Comparison of ENCODE assay signal across 8 cellular contexts in the genomic region with DNA sequence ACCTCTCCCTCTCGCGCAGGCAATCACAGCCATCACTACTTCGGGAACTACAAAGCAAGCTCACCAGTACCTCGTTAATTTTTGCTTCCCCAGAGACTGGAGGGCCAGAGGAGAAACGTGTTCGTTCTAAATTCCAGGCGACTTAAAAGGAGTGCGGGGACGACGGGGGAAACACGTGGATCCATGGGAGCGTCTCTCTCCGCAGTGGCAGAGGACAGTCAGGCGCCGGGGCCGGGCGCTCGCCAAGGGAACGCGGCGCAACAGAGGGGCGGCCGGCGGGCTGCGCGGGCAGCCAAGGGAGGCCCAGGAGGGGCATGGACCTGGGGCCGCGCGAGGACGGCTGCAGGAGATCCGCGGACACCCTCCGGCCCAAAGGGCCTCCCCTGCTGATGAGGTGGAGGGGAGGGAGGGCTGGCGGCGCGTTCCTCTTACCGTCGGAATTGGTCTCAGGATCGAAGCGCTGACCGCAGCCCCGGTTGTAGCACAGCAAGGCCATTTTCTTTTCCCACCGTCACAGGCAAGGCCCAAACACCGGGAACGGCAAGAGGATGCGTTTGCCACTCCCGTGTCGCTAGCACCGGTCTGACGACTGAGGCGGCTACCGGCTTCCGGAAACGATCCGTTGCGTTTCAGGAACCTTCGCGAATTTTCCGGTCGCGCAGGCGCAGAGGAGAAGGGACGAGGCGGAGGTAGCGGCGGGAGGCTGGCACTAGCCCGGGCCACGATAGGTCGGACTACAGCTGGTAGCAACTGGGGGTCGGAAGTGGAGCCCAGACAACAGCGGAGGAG. TPM values are rescaled to one million over a fixed set of nuclear protein-coding genes. Genes with fewer than 3 reads are reported as not detected.
DNase-seq lines count a peak whose midpoint lies in the region; ATAC-seq and TF ChIP-seq lines count a peak whose summit lies in the region.

CHORDC1 (minus strand) TSS at position 591 of the 789 bp plus-strand sequence; CDS start at position 496, 95 bp downstream.

- peak; percentile 90 for DNase-seq in GM13976 (ENCODE audit: low spot score)
- DNase-seq in NCI-H1417 treated with DMSO at 0.1 percent for 48 hours (lab: John Stamatoyannopoulos, UW) = peak; percentile 45
- DNase-seq in T-helper 1 cell = peak; percentile 85 to 93 (median 86)
- DNase-seq in adrenal gland = peak; percentile 92 to 96 (median 94)
- DNase-seq in left cardiac atrium = peak; percentile 95
- peak; percentile 89 to 99 (median 94) for DNase-seq in posterior cingulate gyrus
- peak; percentile 92 for DNase-seq in upper lobe of left lung

- in situ Hi-C loops in GM13976 (cut with MboI; ENCODE audit: low sequenced_read_pairs, unreplicated experiment) = no loop called here

- ATAC-seq in HG02798 (IDR thresholded peaks at IDR 0.05; ENCODE audit: poor library complexity, unreplicated experiment) = peak; percentile 94
- peak; percentile 96 to 98 for ATAC-seq in left cardiac atrium
- peak; percentile 96 to 98 for ATAC-seq in upper lobe of left lung (ENCODE audit: low FRiP score in 2 of 2)

- H3K27ac ChIP-seq in adrenal gland = peak within 1 kb of the TSS; percentile 82 to 99 (median 89)
- H3K27ac ChIP-seq in upper lobe of left lung = peak within 1 kb of the TSS; percentile 90 to 97 (median 93)

- peak in 1 of 4 donors; percentile 65 for TF ChIP-seq EP300 in upper lobe of left lung (IDR thresholded peaks at IDR 0.05)

- H3K9me3 ChIP-seq in adrenal gland (replicated peaks in 1 of 3) (no peaks in the 10 kb centered on the region), upper lobe of left lung (no peaks in the 10 kb centered on the region)

- no peak for TF ChIP-seq CTCF in GM13976 (IDR thresholded peaks at IDR 0.05; ENCODE audit: borderline replicate concordance, control extremely low read depth, extremely low read depth, insufficient read depth, missing control alignments)
- TF ChIP-seq CTCF in adrenal gland (IDR thresholded peaks at IDR 0.05) = no peak
- no peak for TF ChIP-seq CTCF in upper lobe of left lung (IDR thresholded peaks at IDR 0.05)

- H3K4me3 ChIP-seq in adrenal gland = peak within 1 kb of the TSS; percentile 37 to 98 (median 66)
- peak within 1 kb of the TSS; percentile 76 to 97 (median 80) for H3K4me3 ChIP-seq in upper lobe of left lung

- H3K4me1 ChIP-seq in adrenal gland (replicated peaks in 1 of 2) (peaks cover 13 to 34% of the 10 kb centered on the region in 2 donors), upper lobe of left lung (peaks cover 15 to 31% (median 22%) of the 10 kb centered on the region in 4 donors)

- intact Hi-C loops in adrenal gland (cut with DNase I) (no loop called here), left cardiac atrium (cut with DNase I) (no loop called here), posterior cingulate gyrus (cut with DNase I) (no loop called here)

- H3K27me3 ChIP-seq in adrenal gland (no peaks in the 10 kb centered on the region), upper lobe of left lung (no peaks in the 10 kb centered on the region)

- 0 to 1% (median 1%) methylated on average over 8 to 71 of the region's 71 CpGs for WGBS in adrenal gland, 4 donors
- WGBS in upper lobe of left lung, 2 donors = 1% methylated on average over 14 to 68 of the region's 71 CpGs

- H3K36me3 ChIP-seq in adrenal gland (replicated peaks in 1 of 2) (no peaks in the 10 kb centered on the region), upper lobe of left lung (no peaks in the 10 kb centered on the region)

- TF ChIP-seq POLR2A in adrenal gland (IDR thresholded peaks at IDR 0.05) = peak; percentile 76 to 92
- peak; percentile 32 to 94 (median 82) for TF ChIP-seq POLR2A in upper lobe of left lung (IDR thresholded peaks at IDR 0.05)

RNA-seq across cellular contexts. Expression of gene CHORDC1, which starts in this region (rescaled TPM):
- total RNA-seq in adrenal gland = 10 to 100 TPM; 11.3 to 83.7 (median 31.6) TPM
- polyA plus RNA-seq in adrenal gland = 10 to 100 TPM; 34.5 to 47.6 (median 41.7) TPM
- total RNA-seq in left cardiac atrium = 10 to 100 TPM; 31.1 to 37.6 TPM
- total RNA-seq in upper lobe of left lung = 10 to 100 TPM; 12.8 to 47.4 (median 32.9) TPM

Comparison
In these comparisons a context has a peak if more than half of its experiments do, and no peak if none do; other contexts are left out.
1. Peak in every context shown above with its lines: DNase-seq, ATAC-seq, H3K4me3 ChIP-seq and H3K27ac ChIP-seq.
2. DNase-seq: peak in every context shown above with its lines; median percentile 95 in left cardiac atrium; 94 in posterior cingulate gyrus; 94 in adrenal gland; 92 in upper lobe of left lung; 90 in GM13976; 86 in T-helper 1 cell; 45 in NCI-H1417 treated with DMSO at 0.1 percent for 48 hours.